38 cellular contexts compared by ENCODE assay signal in genomic region chr17:61537264-61537771, GRCh38. TPM values are rescaled to one million over a fixed set of nuclear protein-coding genes. Genes with fewer than 3 reads are reported as not detected.
"Had no signal": no experiment of that assay in that cellular context is flagged by ENCODE, and none has a peak within 500 bp of the region (broad histone marks: within the 10 kb centered on the region; RNA-seq: fewer than 3 reads in every experiment).

No MANE protein-coding gene starts in this region.

- DNase-seq: activated B cell treated with CpG ODN at 0.5 μM for 24 hours; activated CD4-positive, alpha-beta T cell treated with anti-CD3 and anti-CD28 coated beads for 4 hours; activated CD4-positive, CD25-positive, alpha-beta regulatory T cell treated with anti-CD3 and anti-CD28 coated beads, Interleukin-2, amount 50 U/mL, for 72 hours; activated CD8-positive, alpha-beta T cell treated with anti-CD3 and anti-CD28 coated beads for 36 hours; activated effector memory CD4-positive, alpha-beta T cell treated with anti-CD3 and anti-CD28 coated beads, Interleukin-2, amount 50 U/mL, for 16 hours; activated naive CD4-positive, alpha-beta T cell; activated naive CD4-positive, alpha-beta T cell treated with anti-CD3 and anti-CD28 coated beads, Interleukin-2, amount 50 U/mL, for 16 hours; activated naive CD8-positive, alpha-beta T cell treated with anti-CD3 and anti-CD28 coated beads for 36 hours; activated T-cell treated with anti-CD3 and anti-CD28 coated beads, Interleukin-2, amount 50 U/mL, for 1 hour; activated T-cell treated with anti-CD3 and anti-CD28 coated beads, Interleukin-2, amount 50 U/mL, for 72 hours; amniotic stem cell; aorta; brain microvascular endothelial cell; central memory CD4-positive, alpha-beta T cell; MM.1S; MV-4-11; NCI-H1092; NCI-H2029 treated with DMSO at 0.1 percent for 48 hours; NCI-H2107; NCI-H2171; NCI-H446 treated with DMSO at 0.1 percent for 48 hours; NCI-H524; NCI-H774; PC-3; SIG-M5; SW 1271; T-helper 1 cell; T-helper 2 cell; T-helper 9 cell had no signal

- FAIRE-seq: colon, RCC 7860 had no signal

- H3K27me3 ChIP-seq: brain microvascular endothelial cell had no signal

- H3K36me3 ChIP-seq: brain microvascular endothelial cell had no signal

- ATAC-seq: activated CD8-positive, alpha-beta T cell treated with anti-CD3 and anti-CD28 coated beads for 36 hours; activated T-cell treated with anti-CD3 and anti-CD28 coated beads, Interleukin-2, amount 50 U/mL, for 72 hours; activated T-helper 17 cell treated with anti-CD3 and anti-CD28 coated beads, Interleukin-2, amount 50 U/mL, for 72 hours; PC-3; Right ventricle myocardium inferior; SK-N-SH treated with all-trans-retinoic acid at 6 μM for 48 hours had no signal

RNA-seq across cellular contexts. Expression of gene NACA2, which starts 53.7 kb away (rescaled TPM):
- total RNA-seq: activated B cell treated with CpG ODN at 0.5 μM for 24 hours; activated CD8-positive, alpha-beta memory T cell treated with anti-CD3 and anti-CD28 coated beads for 36 hours; activated CD8-positive, alpha-beta T cell treated with anti-CD3 and anti-CD28 coated beads for 36 hours; activated naive CD8-positive, alpha-beta T cell treated with anti-CD3 and anti-CD28 coated beads for 36 hours; activated T-cell treated with anti-CD3 and anti-CD28 coated beads, Interleukin-2, amount 50 U/mL, for 72 hours; activated T-helper 17 cell treated with anti-CD3 and anti-CD28 coated beads, Interleukin-2, amount 50 U/mL, for 72 hours; aorta; cerebellum; LHCN-M2; PC-3; Right ventricle myocardium inferior; SK-MEL-5 had no signal
